In the genomic region with DNA sequence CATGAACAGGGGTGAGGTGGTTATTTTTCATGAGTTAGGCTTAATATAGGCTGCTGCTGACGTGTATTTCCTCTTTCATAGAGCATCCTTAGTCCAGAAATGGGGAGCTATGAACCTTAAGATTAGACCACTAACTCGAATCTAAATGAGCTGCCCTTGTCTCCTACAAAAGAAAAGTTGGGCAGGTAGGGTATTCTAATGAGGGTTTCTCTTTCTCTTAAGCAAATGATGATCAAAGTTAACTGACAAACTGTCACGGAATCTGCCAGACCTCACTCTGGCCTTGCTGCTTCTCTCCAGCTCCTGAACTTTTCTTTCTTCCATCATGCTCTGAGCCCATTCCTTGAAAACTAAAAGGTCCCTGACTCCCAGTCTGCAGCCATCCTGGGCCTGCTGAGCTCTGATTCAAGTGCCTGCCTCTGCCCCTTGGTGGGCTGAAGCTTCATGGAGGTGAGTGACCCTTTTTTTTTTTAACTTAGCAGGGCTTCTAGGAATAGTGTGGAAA, we compare ENCODE assay signal across 8 cellular contexts. TPM values are rescaled to one million over a fixed set of nuclear protein-coding genes. Genes with fewer than 3 reads are reported as not detected.
DNase-seq lines count a peak whose midpoint lies in the region; ATAC-seq and TF ChIP-seq lines count a peak whose summit lies in the region.

A gene with protein sequence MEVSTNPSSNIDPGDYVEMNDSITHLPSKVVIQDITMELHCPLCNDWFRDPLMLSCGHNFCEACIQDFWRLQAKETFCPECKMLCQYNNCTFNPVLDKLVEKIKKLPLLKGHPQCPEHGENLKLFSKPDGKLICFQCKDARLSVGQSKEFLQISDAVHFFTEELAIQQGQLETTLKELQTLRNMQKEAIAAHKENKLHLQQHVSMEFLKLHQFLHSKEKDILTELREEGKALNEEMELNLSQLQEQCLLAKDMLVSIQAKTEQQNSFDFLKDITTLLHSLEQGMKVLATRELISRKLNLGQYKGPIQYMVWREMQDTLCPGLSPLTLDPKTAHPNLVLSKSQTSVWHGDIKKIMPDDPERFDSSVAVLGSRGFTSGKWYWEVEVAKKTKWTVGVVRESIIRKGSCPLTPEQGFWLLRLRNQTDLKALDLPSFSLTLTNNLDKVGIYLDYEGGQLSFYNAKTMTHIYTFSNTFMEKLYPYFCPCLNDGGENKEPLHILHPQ (plus strand): TSS at position 268 of the 505 bp plus-strand sequence. CDS start 177 bp downstream, at position 445.

- no peaks in the 10 kb centered on the region for H3K27me3 ChIP-seq in BJ (ENCODE audit: control insufficient read depth, insufficient read depth, low read length)
- H3K27me3 ChIP-seq in naive thymus-derived CD4-positive, alpha-beta T cell (ENCODE audit: control insufficient read depth in 2 of 2, insufficient read depth in 2 of 2, low read length in 2 of 2) = no peaks in the 10 kb centered on the region

- peaks cover under 1% of the 10 kb centered on the region for H3K27me3 Mint-ChIP-seq in brain
- peaks cover 0 to 2% (median 0%) of the 10 kb centered on the region in 5 donors for H3K27me3 Mint-ChIP-seq in naive thymus-derived CD4-positive, alpha-beta T cell

- peaks cover 12% of the 10 kb centered on the region for H3K4me1 Mint-ChIP-seq in brain
- peaks cover 39 to 77% (median 70%) of the 10 kb centered on the region in 7 donors for H3K4me1 Mint-ChIP-seq in naive thymus-derived CD4-positive, alpha-beta T cell

- no peak within 1 kb of the TSS for H3K4me3 Mint-ChIP-seq in brain
- H3K4me3 Mint-ChIP-seq in naive thymus-derived CD4-positive, alpha-beta T cell = peak within 1 kb of the TSS; percentile 63 to 86 (median 80)

- no peak for DNase-seq in BJ (ENCODE audit: low read depth)
- peak in 1 of 9 donors; percentile 18 for DNase-seq in naive thymus-derived CD4-positive, alpha-beta T cell
- DNase-seq in NCI-H146 treated with DMSO at 0.1 percent for 48 hours (lab: John Stamatoyannopoulos, UW; ENCODE audit: unreplicated experiment) = no peak
- DNase-seq in COLO829 (ENCODE audit: low spot score) = no peak
- DNase-seq in NCI-H1092 treated with DMSO at 0.1 percent for 48 hours (lab: John Stamatoyannopoulos, UW) = no peak

- peak within 1 kb of the TSS in 4 of 5 experiments; percentile 15 to 78 (median 19) for H3K27ac Mint-ChIP-seq in brain
- peak within 1 kb of the TSS; percentile 90 to 98 (median 95) for H3K27ac Mint-ChIP-seq in naive thymus-derived CD4-positive, alpha-beta T cell

- CTCF ChIA-PET in BJ (lab: Yijun Ruan, JAX) = interaction anchor here (0.6 to 5.7 kb wide), 18 partner anchors 8 to 1726 kb away, joined by 3 to 55 read pairs (median 4); a partner anchor contains a TSS
- CTCF ChIA-PET in naive thymus-derived CD4-positive, alpha-beta T cell (lab: Charles Lee) = interaction anchor here (0.6 to 6.4 kb wide), 24 partner anchors 9 to 309 kb away, joined by 3 to 171 read pairs (median 4); a partner anchor contains a TSS

- H3K4me1 ChIP-seq in naive thymus-derived CD4-positive, alpha-beta T cell (ENCODE audit: control insufficient read depth in 2 of 2, insufficient read depth in 2 of 2, low read length in 2 of 2) = peaks cover 47 to 68% of the 10 kb centered on the region in 2 donors

- peaks cover 2% of the 10 kb centered on the region; the same call in 1 of the 2 replicates for H3K36me3 ChIP-seq in BJ (ENCODE audit: control insufficient read depth, insufficient read depth, low read length)
- H3K36me3 ChIP-seq in naive thymus-derived CD4-positive, alpha-beta T cell (ENCODE audit: control insufficient read depth in 2 of 3, insufficient read depth in 3 of 3, low read length in 3 of 3) = no peaks in the 10 kb centered on the region

- peak; percentile 35 for ATAC-seq in HG02588 (IDR thresholded peaks at IDR 0.05; ENCODE audit: unreplicated experiment)
- peak; percentile 42 for ATAC-seq in naive thymus-derived CD4-positive, alpha-beta T cell
- ATAC-seq in HG03520 (IDR thresholded peaks at IDR 0.05; ENCODE audit: unreplicated experiment) = no peak

- H3K9me3 ChIP-seq in naive thymus-derived CD4-positive, alpha-beta T cell (ENCODE audit: control insufficient read depth in 2 of 3, low read length in 3 of 3) = no peaks in the 10 kb centered on the region

- H3K36me3 Mint-ChIP-seq in brain = peaks cover 24% of the 10 kb centered on the region
- peaks cover 0 to 24% (median 0%) of the 10 kb centered on the region in 5 donors for H3K36me3 Mint-ChIP-seq in naive thymus-derived CD4-positive, alpha-beta T cell

- intact Hi-C loops in naive thymus-derived CD4-positive, alpha-beta T cell (cut with micrococcal nuclease) = loop anchor here (1.0 to 5.0 kb wide), 4 partner anchors 10 to 199 kb away; a partner anchor contains a TSS

- no peak for TF ChIP-seq CTCF in BJ (IDR thresholded peaks at IDR 0.05; ENCODE audit: insufficient read depth, low read depth, low read length)
- no peak for TF ChIP-seq CTCF in brain (conservative IDR thresholded peaks at IDR 0.05)

- H3K27ac ChIP-seq in naive thymus-derived CD4-positive, alpha-beta T cell (ENCODE audit: low read depth, low read length) = peak within 1 kb of the TSS; percentile 82

- POLR2A ChIA-PET in BJ (lab: Charles Lee) = interaction anchor here (0.6 kb wide), 1 partner anchor 850 kb away, joined by 3 read pairs; no protein-coding TSS in a partner anchor
- POLR2A ChIA-PET in naive thymus-derived CD4-positive, alpha-beta T cell (lab: Charles Lee) = interaction anchor here (0.9 to 39.4 kb wide), 12 partner anchors 19 to 308 kb away, joined by 3 to 3822 read pairs (median 5); a partner anchor contains a TSS

- H3K9me3 Mint-ChIP-seq in brain = peaks cover 0 to 8% (median 4%) of the 10 kb centered on the region in 5 experiments
- H3K9me3 Mint-ChIP-seq in naive thymus-derived CD4-positive, alpha-beta T cell = peaks cover 0 to 4% (median 0%) of the 10 kb centered on the region in 11 donors

- H3K4me3 ChIP-seq in BJ (ENCODE audit: low read depth, low read length) = no peak within 1 kb of the TSS
- H3K4me3 ChIP-seq in naive thymus-derived CD4-positive, alpha-beta T cell (ENCODE audit: low read length) = peak within 1 kb of the TSS; percentile 43

RNA-seq across cellular contexts. Expression of the gene that starts here (rescaled TPM):
- polyA plus RNA-seq in BJ (2011; rRNA removed) = 10.8 and 15.3 TPM in 2 replicates
- polyA minus RNA-seq in BJ (2011; rRNA and poly(A)+ RNA removed) = 8.0 and 14.2 TPM in 2 replicates
- polyA plus RNA-seq in brain (ENCODE audit: insufficient read depth, low read depth, low replicate concordance) = 39.7 TPM
- 10 to 100 TPM; 12.4 to 65.0 (median 28.0) TPM for total RNA-seq in naive thymus-derived CD4-positive, alpha-beta T cell
- 10 to 100 TPM; 17.4 to 17.8 TPM for polyA plus RNA-seq in naive thymus-derived CD4-positive, alpha-beta T cell

Comparison
In these comparisons a context has a peak if more than half of its experiments do, and no peak if none do; other contexts are left out.
1. H3K4me3 Mint-ChIP-seq: peak in naive thymus-derived CD4-positive, alpha-beta T cell (10 of 10); none in brain (0 of 5).